In genomic region chr9:133065070-133065388, GRCh38 we compare ENCODE assay signal across 21 cellular contexts. TPM values are rescaled to one million over a fixed set of nuclear protein-coding genes. Genes with fewer than 3 reads are reported as not detected.
A peak's percentile ranks its signal among the peaks of the same experiment; 100 is the strongest.
DNase-seq lines count a peak whose midpoint lies in the region; ATAC-seq, FAIRE-seq and TF ChIP-seq lines count a peak whose summit lies in the region.
"Had no signal": no experiment of that assay in that cellular context is flagged by ENCODE, and none has a peak within 500 bp of the region (broad histone marks: within the 10 kb centered on the region; RNA-seq: fewer than 3 reads in every experiment).

No MANE protein-coding gene starts in this region.

- H3K9me3 Mint-ChIP-seq in neural progenitor cell: no peaks in the 10 kb centered on the region
- H3K9me3 Mint-ChIP-seq: CD4-positive, CD25-positive, alpha-beta regulatory T cell; CD8-positive, alpha-beta memory T cell; GM23338; HFFc6; IgD-negative memory B cell had no signal

- no peaks in the 10 kb centered on the region for H3K27me3 ChIP-seq in BLaER1 treated with 17β-estradiol and CSF1 and Interleukin-3, amounts not matched to agents 10 nM and 100 nM
- H3K27me3 ChIP-seq in K562 (ENCODE audit: control insufficient read depth in 2 of 2, insufficient read depth in 2 of 2, low read length in 2 of 2) (no peaks in the 10 kb centered on the region), neural progenitor cell (no peaks in the 10 kb centered on the region)

- H3K27me3 Mint-ChIP-seq in neural progenitor cell (ENCODE audit: insufficient read depth, low read depth): peaks cover 3% of the 10 kb centered on the region
- H3K27me3 Mint-ChIP-seq: CD4-positive, CD25-positive, alpha-beta regulatory T cell; CD8-positive, alpha-beta memory T cell; IgD-negative memory B cell had no signal

- peaks cover 6% of the 10 kb centered on the region for H3K4me1 Mint-ChIP-seq in neural progenitor cell

- no peak for TF ChIP-seq EP300 in K562 (IDR thresholded peaks at IDR 0.05; ENCODE audit: low read length)

- in situ Hi-C loops in K562 (cut with MboI): no loop called here

- peak overlapping the region in 6 of 11 experiments; percentile 68 to 82 (median 78); a peak in 9 of 22 replicates for H3K4me2 ChIP-seq in BLaER1 treated with 17β-estradiol and CSF1 and Interleukin-3, amounts not matched to agents 10 nM and 100 nM
- H3K4me2 ChIP-seq in K562 (ENCODE audit: insufficient read depth, low read length) (no peak overlapping the region), neural progenitor cell (no peak overlapping the region)
- H3K4me2 ChIP-seq: GM23338 had no signal

- CTCF ChIA-PET in K562 (lab: Yijun Ruan, JAX; ENCODE audit: low intra/inter-chr PET ratio): no interaction called here

- BruUV-seq in K562 (replicated peaks; lab: Mats Ljungman, UMichigan): no TSS peak

- no peak overlapping the region for H3K4me3 ChIP-seq in BLaER1 treated with 17β-estradiol and CSF1 and Interleukin-3, amounts not matched to agents 10 nM and 100 nM
- no peak overlapping the region for H3K4me3 ChIP-seq in K562
- no peak overlapping the region for H3K4me3 ChIP-seq in neural progenitor cell
- H3K4me3 ChIP-seq: GM23338 had no signal

- H3K9me1 ChIP-seq in K562 (ENCODE audit: control insufficient read depth, insufficient read depth, low read length): no peaks in the 10 kb centered on the region

- POLR2A ChIA-PET in K562 (lab: Yijun Ruan, JAX): no interaction called here

- intact Hi-C loops in K562 (cut with micrococcal nuclease): no loop called here

- no peak overlapping the region for H3K27ac Mint-ChIP-seq in neural progenitor cell
- H3K27ac Mint-ChIP-seq: CD4-positive, CD25-positive, alpha-beta regulatory T cell; CD8-positive, alpha-beta memory T cell; GM23338; HFFc6; IgD-negative memory B cell had no signal

- no peaks in the 10 kb centered on the region for H3K9me3 ChIP-seq in BLaER1 treated with 17β-estradiol and CSF1 and Interleukin-3, amounts not matched to agents 10 nM and 100 nM (replicated peaks in 1 of 11)
- H3K9me3 ChIP-seq in K562 (replicated peaks; ENCODE audit: control insufficient read depth, insufficient read depth, low read depth, low read length): no peaks in the 10 kb centered on the region
- H3K9me3 ChIP-seq in neural progenitor cell (ENCODE audit: low read depth): no peaks in the 10 kb centered on the region

- H3K36me3 Mint-ChIP-seq in neural progenitor cell: peaks cover 2% of the 10 kb centered on the region
- H3K36me3 Mint-ChIP-seq: CD4-positive, CD25-positive, alpha-beta regulatory T cell; CD8-positive, alpha-beta memory T cell; IgD-negative memory B cell had no signal

- no peak for FAIRE-seq in K562 (lab: Jason Lieb, UNC)
- FAIRE-seq: D721Med, G401.6, GM12891, H54, HepG2 had no signal

- H3K27ac ChIP-seq in BLaER1 treated with 17β-estradiol and CSF1 and Interleukin-3, amounts not matched to agents 10 nM and 100 nM: no peak overlapping the region
- no peak overlapping the region for H3K27ac ChIP-seq in K562 (ENCODE audit: extremely low read depth, low read depth, low read length)
- H3K27ac ChIP-seq in neural progenitor cell: no peak overlapping the region

- peaks cover 10% of the 10 kb centered on the region for H3F3A ChIP-seq in neural progenitor cell (ENCODE audit: low read depth)

- TF ChIP-seq RAD21 in K562 (CRISPR knock-in tag; conservative IDR thresholded peaks at IDR 0.05 in 1 of 2, IDR thresholded peaks at IDR 0.05 in 1 of 2): no peak

- no peak overlapping the region for H3K9ac ChIP-seq in BLaER1 treated with 17β-estradiol and CSF1 and Interleukin-3, amounts not matched to agents 10 nM and 100 nM
- H3K9ac ChIP-seq in K562 (ENCODE audit: insufficient read depth in 1 of 2, low read depth in 2 of 2, low read length in 2 of 2): no peak overlapping the region
- H3K9ac ChIP-seq in neural progenitor cell: no peak overlapping the region

- peaks cover 0 to 24% (median 16%) of the 10 kb centered on the region in 11 experiments; a peak in 11 of 22 replicates for H4K20me1 ChIP-seq in BLaER1 treated with 17β-estradiol and CSF1 and Interleukin-3, amounts not matched to agents 10 nM and 100 nM
- H4K20me1 ChIP-seq in K562 (replicated peaks; ENCODE audit: control insufficient read depth, insufficient read depth, low read length) (no peaks in the 10 kb centered on the region), neural progenitor cell (ENCODE audit: low read depth) (no peaks in the 10 kb centered on the region)

- TF ChIP-seq CTCF in K562 (IDR thresholded peaks at IDR 0.05 in 2 of 3, conservative IDR thresholded peaks at IDR 0.05 in 1 of 3; ENCODE audit: insufficient read depth in 2 of 3, low read depth in 1 of 3, low read length in 3 of 3): no peak
- TF ChIP-seq CTCF in neural progenitor cell (IDR thresholded peaks at IDR 0.05): no peak

- no peak for TF ChIP-seq POLR2A in K562 (conservative IDR thresholded peaks at IDR 0.05)

- H3K4me1 ChIP-seq in BLaER1 treated with 17β-estradiol and CSF1 and Interleukin-3, amounts not matched to agents 10 nM and 100 nM: peaks cover 14 to 48% (median 44%) of the 10 kb centered on the region in 10 experiments
- H3K4me1 ChIP-seq in K562 (replicated peaks in 1 of 2; ENCODE audit: control insufficient read depth in 2 of 2, insufficient read depth in 2 of 2, low read length in 2 of 2) (peaks cover 4 to 35% of the 10 kb centered on the region in 2 experiments), neural progenitor cell (peaks cover 12% of the 10 kb centered on the region)

- H3K4me3 Mint-ChIP-seq in neural progenitor cell: peak overlapping the region; percentile 35
- H3K4me3 Mint-ChIP-seq: CD4-positive, CD25-positive, alpha-beta regulatory T cell; CD8-positive, alpha-beta memory T cell; GM23338; HFFc6; IgD-negative memory B cell had no signal

- DNase-seq in K562 (ENCODE audit: extremely low read depth in 1 of 4, low spot score in 3 of 4) (no peak), neural progenitor cell (ENCODE audit: low spot score) (no peak), anterior cingulate cortex (lab: John Stamatoyannopoulos, UW) (no peak)
- no peak for DNase-seq in activated CD4-positive, alpha-beta T cell treated with anti-CD3 and anti-CD28 coated beads, Interleukin-2, amount 50 U/mL, for 4 hours
- DNase-seq: 8988T; C1 segment of cervical spinal cord; CD4-positive, CD25-positive, alpha-beta regulatory T cell; CD8-positive, alpha-beta memory T cell; COR-L47; HFFc6 had no signal

- no peak for ATAC-seq in K562
- no peak for ATAC-seq in GM19328 (IDR thresholded peaks at IDR 0.05; ENCODE audit: unreplicated experiment)
- ATAC-seq in GM18868 (IDR thresholded peaks at IDR 0.05; ENCODE audit: unreplicated experiment): no peak
- ATAC-seq: GM23338, HCT116, HepG2 had no signal

- H3K79me2 ChIP-seq in K562 (ENCODE audit: control insufficient read depth, insufficient read depth, low read length) (no peaks in the 10 kb centered on the region), neural progenitor cell (ENCODE audit: low read depth) (no peaks in the 10 kb centered on the region)

- 82% methylated on average over 17 of the region's 17 CpGs for WGBS in K562 (ENCODE audit: insufficient coverage, low coverage, missing lambda C conversion rate)

- no peak overlapping the region for H2AFZ ChIP-seq in K562 (ENCODE audit: low read depth, low read length)
- no peak overlapping the region for H2AFZ ChIP-seq in neural progenitor cell (replicated peaks)
- H2AFZ ChIP-seq: GM23338 had no signal

- H3K36me3 ChIP-seq in BLaER1 treated with 17β-estradiol and CSF1 and Interleukin-3, amounts not matched to agents 10 nM and 100 nM: peaks cover 0 to 25% (median 0%) of the 10 kb centered on the region in 11 experiments; a peak in 3 of 22 replicates
- no peaks in the 10 kb centered on the region for H3K36me3 ChIP-seq in K562 (ENCODE audit: control insufficient read depth, insufficient read depth, low read length)
- no peaks in the 10 kb centered on the region for H3K36me3 ChIP-seq in neural progenitor cell

RNA-seq across cellular contexts. Expression of gene CEL, which starts 3.2 kb away (rescaled TPM):
- total RNA-seq in K562 (2011; cell fraction: chromatin; rRNA removed; ENCODE audit: low replicate concordance): 2.0 and 6.1 TPM in 2 replicates
- 2.8 and 3.8 TPM in 2 replicates for total RNA-seq in K562 (2011; cell fraction: nucleolus; rRNA removed)
- total RNA-seq in K562 (2011; cell fraction: nucleoplasm; rRNA removed): 2.3 TPM in 2 replicates
- total RNA-seq in K562 (2014; rRNA removed): 0.09 and 0.45 TPM in 2 replicates
- 0.15 and 0.16 TPM in 2 replicates for total RNA-seq in K562 (2014; rRNA removed; fragmentation: Illumina TruSeq; extraction: Trizol)
- total RNA-seq in K562 (2015; rRNA removed; fragmentation: Illumina TruSeq; extraction: Trizol): 0.51 and 0.53 TPM in 2 replicates
- total RNA-seq in K562 (2021): 3.0 and 4.0 TPM in 2 replicates
- polyA plus RNA-seq in K562 (2011; rRNA removed): 0.46 and 0.65 TPM in 2 replicates
- polyA plus RNA-seq in K562 (2011; cell fraction: cytosol; rRNA removed): 0.32 and 0.43 TPM in 2 replicates
- 2.8 and 6.2 TPM in 2 replicates for polyA plus RNA-seq in K562 (2011; cell fraction: nucleus; rRNA removed)
- 0.77 and 2.3 TPM in 2 replicates for polyA plus RNA-seq in K562 (2012)
- polyA plus RNA-seq in K562 (2014; fragmentation: Illumina TruSeq; extraction: Trizol): 0.62 and 0.91 TPM in 2 replicates
- not detected for polyA plus RNA-seq in K562 (2014; fragmentation: Nextera tagmentation; extraction: Ambion mirVana)
- 0.57 and 0.77 TPM in 2 replicates for polyA plus RNA-seq in K562 (2014; rRNA removed)
- polyA minus RNA-seq in K562 (2011; rRNA and poly(A)+ RNA removed): 0.14 and 0.21 TPM in 2 replicates
- polyA minus RNA-seq in K562 (2011; cell fraction: cytosol; rRNA and poly(A)+ RNA removed): not detected in 2 replicates
- polyA minus RNA-seq in K562 (2011; cell fraction: nucleus; rRNA and poly(A)+ RNA removed): 0.54 and 0.89 TPM in 2 replicates
- total RNA-seq in neural progenitor cell (ENCODE audit: low replicate concordance): 1.0 and 2.2 TPM in 2 replicates
- polyA plus RNA-seq: CD4-positive, CD25-positive, alpha-beta regulatory T cell; CD8-positive, alpha-beta memory T cell; IgD-negative memory B cell had no signal

RNA-seq across cellular contexts. Expression of gene GTF3C5, which starts 34.2 kb away (rescaled TPM):
- 66.1 and 166 TPM in 2 replicates for total RNA-seq in K562 (2011; cell fraction: chromatin; rRNA removed; ENCODE audit: low replicate concordance)
- total RNA-seq in K562 (2011; cell fraction: nucleolus; rRNA removed): 99.4 and 113 TPM in 2 replicates
- total RNA-seq in K562 (2011; cell fraction: nucleoplasm; rRNA removed): 67.0 and 84.1 TPM in 2 replicates
- 118 and 134 TPM in 2 replicates for total RNA-seq in K562 (2014; rRNA removed)
- 43.2 and 58.5 TPM in 2 replicates for total RNA-seq in K562 (2014; rRNA removed; fragmentation: Illumina TruSeq; extraction: Trizol)
- total RNA-seq in K562 (2015; rRNA removed; fragmentation: Illumina TruSeq; extraction: Trizol): 80.7 and 83.7 TPM in 2 replicates
- total RNA-seq in K562 (2021): 106 and 110 TPM in 2 replicates
- 80.2 TPM in 2 replicates for polyA plus RNA-seq in K562 (2011; rRNA removed)
- polyA plus RNA-seq in K562 (2011; cell fraction: cytosol; rRNA removed): 88.7 and 143 TPM in 2 replicates
- polyA plus RNA-seq in K562 (2011; cell fraction: nucleus; rRNA removed): 254 and 348 TPM in 2 replicates
- polyA plus RNA-seq in K562 (2012): 75.0 and 82.6 TPM in 2 replicates
- 105 and 107 TPM in 2 replicates for polyA plus RNA-seq in K562 (2014; fragmentation: Illumina TruSeq; extraction: Trizol)
- polyA plus RNA-seq in K562 (2014; fragmentation: Nextera tagmentation; extraction: Ambion mirVana): 1 to 10 TPM; 3.8 to 8.4 TPM
- 95.1 and 107 TPM in 2 replicates for polyA plus RNA-seq in K562 (2014; rRNA removed)
- 52.2 and 85.8 TPM in 2 replicates for polyA minus RNA-seq in K562 (2011; rRNA and poly(A)+ RNA removed)
- polyA minus RNA-seq in K562 (2011; cell fraction: cytosol; rRNA and poly(A)+ RNA removed): 57.6 and 64.2 TPM in 2 replicates
- polyA minus RNA-seq in K562 (2011; cell fraction: nucleus; rRNA and poly(A)+ RNA removed): 59.4 and 67.3 TPM in 2 replicates
- total RNA-seq in neural progenitor cell (ENCODE audit: low replicate concordance): 77.9 and 119 TPM in 2 replicates

RNA-seq across cellular contexts. Expression of gene RALGDS, which starts 56.0 kb away (rescaled TPM):
- total RNA-seq in K562 (2011; cell fraction: chromatin; rRNA removed; ENCODE audit: low replicate concordance): 62.0 and 176 TPM in 2 replicates
- total RNA-seq in K562 (2011; cell fraction: nucleolus; rRNA removed): 78.8 and 97.7 TPM in 2 replicates
- 55.4 and 58.4 TPM in 2 replicates for total RNA-seq in K562 (2011; cell fraction: nucleoplasm; rRNA removed)
- total RNA-seq in K562 (2014; rRNA removed): 27.1 and 36.2 TPM in 2 replicates
- 9.4 and 12.0 TPM in 2 replicates for total RNA-seq in K562 (2014; rRNA removed; fragmentation: Illumina TruSeq; extraction: Trizol)
- total RNA-seq in K562 (2015; rRNA removed; fragmentation: Illumina TruSeq; extraction: Trizol): 25.8 and 25.9 TPM in 2 replicates
- total RNA-seq in K562 (2021): 28.6 and 37.3 TPM in 2 replicates
- polyA plus RNA-seq in K562 (2011; rRNA removed): 40.3 and 45.9 TPM in 2 replicates
- 34.7 and 62.2 TPM in 2 replicates for polyA plus RNA-seq in K562 (2011; cell fraction: cytosol; rRNA removed)
- 170 and 326 TPM in 2 replicates for polyA plus RNA-seq in K562 (2011; cell fraction: nucleus; rRNA removed)
- polyA plus RNA-seq in K562 (2012): 26.3 and 47.2 TPM in 2 replicates
- polyA plus RNA-seq in K562 (2014; fragmentation: Illumina TruSeq; extraction: Trizol): 28.7 and 34.9 TPM in 2 replicates
- polyA plus RNA-seq in K562 (2014; fragmentation: Nextera tagmentation; extraction: Ambion mirVana): 1 to 10 TPM in 1 of 2 experiments, under 1 TPM in 1; 0.75 to 2.4 TPM
- 39.5 and 43.3 TPM in 2 replicates for polyA plus RNA-seq in K562 (2014; rRNA removed)
- 12.0 and 17.4 TPM in 2 replicates for polyA minus RNA-seq in K562 (2011; rRNA and poly(A)+ RNA removed)
- 13.6 and 18.5 TPM in 2 replicates for polyA minus RNA-seq in K562 (2011; cell fraction: cytosol; rRNA and poly(A)+ RNA removed)
- polyA minus RNA-seq in K562 (2011; cell fraction: nucleus; rRNA and poly(A)+ RNA removed): 30.2 and 36.5 TPM in 2 replicates
- total RNA-seq in neural progenitor cell (ENCODE audit: low replicate concordance): 24.1 and 58.8 TPM in 2 replicates

Comparison
In these comparisons a context has a peak if more than half of its experiments do, and no peak if none do; other contexts are left out.
1. H3K4me2 ChIP-seq: peak in BLaER1 treated with 17β-estradiol and CSF1 and Interleukin-3, amounts not matched to agents 10 nM and 100 nM (6 of 11); none in K562 (single experiment) and neural progenitor cell (single experiment).